Comparison of ENCODE assay signal across 8 cellular contexts in genomic region chr12:116222358-116222757, GRCh38. TPM values are rescaled to one million over a fixed set of nuclear protein-coding genes. Genes with fewer than 3 reads are reported as not detected.
DNase-seq lines count a peak whose midpoint lies in the region; ATAC-seq lines count a peak whose summit lies in the region.

No MANE protein-coding gene starts in this region.

- H2BK120ac ChIP-seq in neuronal stem cell (ENCODE audit: low read depth, low read length): no peak overlapping the region

- no peak overlapping the region for H3K23ac ChIP-seq in neuronal stem cell (ENCODE audit: low read depth, low read length, poor library complexity)

- H3K9ac ChIP-seq in neuronal stem cell (ENCODE audit: low read depth, low read length, poor library complexity): no peak overlapping the region

- no peak overlapping the region for H3K4me3 Mint-ChIP-seq in CD4-positive, alpha-beta memory T cell

- no peak overlapping the region for H3K4me3 ChIP-seq in SJSA1
- no peak overlapping the region for H3K4me3 ChIP-seq in CD4-positive, alpha-beta memory T cell (ENCODE audit: low read length in 2 of 2)
- no peak overlapping the region for H3K4me3 ChIP-seq in neuronal stem cell (ENCODE audit: low read length in 2 of 2)

- no peak overlapping the region for H4K91ac ChIP-seq in neuronal stem cell (ENCODE audit: low read depth, low read length, poor library complexity)

- no peaks in the 10 kb centered on the region for H3K9me3 ChIP-seq in SJSA1 (replicated peaks)
- H3K9me3 ChIP-seq in CD4-positive, alpha-beta memory T cell (ENCODE audit: control insufficient read depth in 1 of 2, low read length in 2 of 2): no peaks in the 10 kb centered on the region
- no peaks in the 10 kb centered on the region for H3K9me3 ChIP-seq in neuronal stem cell (replicated peaks in 1 of 2; ENCODE audit: control insufficient read depth in 2 of 2, insufficient read depth in 1 of 2, low read depth in 1 of 2, low read length in 2 of 2)

- WGBS in neuronal stem cell (ENCODE audit: extremely low coverage in 2 of 2, insufficient read length in 2 of 2, insufficient replicate concordance in 1 of 2), 2 donors: no CpG with 5 or more reads among the region's 4 CpGs

- intact Hi-C loops in CD4-positive, alpha-beta memory T cell (cut with micrococcal nuclease): no loop called here

- no peak overlapping the region for H2BK12ac ChIP-seq in neuronal stem cell (ENCODE audit: low read length)

- no peak overlapping the region for H2BK15ac ChIP-seq in neuronal stem cell (ENCODE audit: low read length)

- H2AFZ ChIP-seq in neuronal stem cell (ENCODE audit: low read length): no peak overlapping the region

- DNase-seq in NCI-H82 (lab: John Stamatoyannopoulos, UW): peak; percentile 32
- no peak for DNase-seq in NCI-H82 treated with DMSO at 0.1 percent for 48 hours (lab: John Stamatoyannopoulos, UW; ENCODE audit: unreplicated experiment)
- peak; percentile 52 to 66 for DNase-seq in SJSA1 (ENCODE audit: low read depth in 1 of 2, low spot score in 2 of 2)
- DNase-seq in foreskin melanocyte: peak; percentile 53
- DNase-seq in stimulated activated CD4-positive, alpha-beta T cell treated with anti-CD3 and anti-CD28 coated beads, Interleukin-12 subunit alpha, Interleukin-12 subunit beta, amount 100 ng/mL, for 48 hours (ENCODE audit: low read depth in 2 of 3, low spot score in 1 of 3): peak in 2 of 3 donors; percentile 5 to 37
- DNase-seq in CD4-positive, alpha-beta memory T cell: no peak
- no peak for DNase-seq in neuronal stem cell (ENCODE audit: low spot score)

- no peak overlapping the region for H3K4ac ChIP-seq in neuronal stem cell (ENCODE audit: low read length)

- no peak overlapping the region for H2BK5ac ChIP-seq in neuronal stem cell (ENCODE audit: low read length)

- no peak overlapping the region for H3K18ac ChIP-seq in neuronal stem cell (ENCODE audit: low read length)

- H3K36me3 Mint-ChIP-seq in CD4-positive, alpha-beta memory T cell: peaks cover 8 to 15% of the 10 kb centered on the region in 2 donors

- peaks cover 24 to 36% (median 30%) of the 10 kb centered on the region in 4 donors for H3K4me1 Mint-ChIP-seq in CD4-positive, alpha-beta memory T cell

- no peak overlapping the region for H4K8ac ChIP-seq in neuronal stem cell (ENCODE audit: low read depth, low read length)

- H3K14ac ChIP-seq in neuronal stem cell (ENCODE audit: low read length): no peak overlapping the region

- no peak overlapping the region for H2AK5ac ChIP-seq in neuronal stem cell (ENCODE audit: low read depth, low read length)

- H3K4me1 ChIP-seq in SJSA1 (replicated peaks) (peaks cover 15% of the 10 kb centered on the region), neuronal stem cell (ENCODE audit: control insufficient read depth in 2 of 2, insufficient read depth in 1 of 2, low read depth in 1 of 2, low read length in 2 of 2) (no peaks in the 10 kb centered on the region)
- H3K4me1 ChIP-seq in CD4-positive, alpha-beta memory T cell (ENCODE audit: insufficient read depth, low read length): peaks cover 13% of the 10 kb centered on the region

- H3K27ac ChIP-seq in SJSA1: no peak overlapping the region
- H3K27ac ChIP-seq in CD4-positive, alpha-beta memory T cell (ENCODE audit: low read depth, low read length): no peak overlapping the region
- no peak overlapping the region for H3K27ac ChIP-seq in neuronal stem cell (replicated peaks; ENCODE audit: low read length)

- H3K27ac Mint-ChIP-seq in CD4-positive, alpha-beta memory T cell: no peak overlapping the region

- CTCF ChIA-PET in CD4-positive, alpha-beta memory T cell (lab: Charles Lee; ENCODE audit: partially characterized antibody): no interaction called here

- no peaks in the 10 kb centered on the region for H3K9me3 Mint-ChIP-seq in CD4-positive, alpha-beta memory T cell

- no peak for ATAC-seq in GM18909 (IDR thresholded peaks at IDR 0.05; ENCODE audit: poor library complexity, unreplicated experiment)

- POLR2A ChIA-PET in CD4-positive, alpha-beta memory T cell (lab: Charles Lee; ENCODE audit: partially characterized antibody): no interaction called here

- H3K79me1 ChIP-seq in neuronal stem cell (ENCODE audit: low read depth, low read length): no peaks in the 10 kb centered on the region

- peaks cover 7% of the 10 kb centered on the region; the same call in 1 of the 2 replicates for H3K36me3 ChIP-seq in SJSA1
- no peaks in the 10 kb centered on the region for H3K36me3 ChIP-seq in CD4-positive, alpha-beta memory T cell (ENCODE audit: insufficient read depth, low read length)
- no peaks in the 10 kb centered on the region for H3K36me3 ChIP-seq in neuronal stem cell (replicated peaks in 1 of 2; ENCODE audit: control insufficient read depth in 2 of 2, insufficient read depth in 2 of 2, low read length in 2 of 2)

- H3K27me3 ChIP-seq in SJSA1 (replicated peaks): no peaks in the 10 kb centered on the region
- no peaks in the 10 kb centered on the region for H3K27me3 ChIP-seq in CD4-positive, alpha-beta memory T cell (ENCODE audit: insufficient read depth, low read length)
- no peaks in the 10 kb centered on the region for H3K27me3 ChIP-seq in neuronal stem cell (ENCODE audit: control insufficient read depth in 3 of 3, insufficient read depth in 3 of 3, low read depth in 1 of 3, low read length in 3 of 3)

- no peak overlapping the region for H3K4me2 ChIP-seq in neuronal stem cell (ENCODE audit: insufficient read depth, low read length, poor library complexity, severe bottlenecking)

- no peaks in the 10 kb centered on the region for H3K27me3 Mint-ChIP-seq in CD4-positive, alpha-beta memory T cell

RNA-seq across cellular contexts. Expression of gene MED13L, which starts 55.1 kb away (rescaled TPM):
- 52.2 and 69.5 TPM in 2 replicates for total RNA-seq in SJSA1 (2014; rRNA removed; shearing (Covaris generic))
- total RNA-seq in CD4-positive, alpha-beta memory T cell: 100 to 1,000 TPM; 150 to 156 TPM
- 10 to 100 TPM in 1 of 2 donors, 1 to 10 TPM in 1; 3.8 to 12.4 TPM for polyA plus RNA-seq in CD4-positive, alpha-beta memory T cell
- 32.5 TPM for polyA plus RNA-seq in neuronal stem cell (2013, experiment 1 of 2)
- 31.8 TPM for polyA plus RNA-seq in neuronal stem cell (2013, experiment 2 of 2)

Comparison
In these comparisons a context has a peak if more than half of its experiments do, and no peak if none do; other contexts are left out.
1. DNase-seq: peak in NCI-H82 (single experiment), SJSA1 (2 of 2), foreskin melanocyte (single experiment) and stimulated activated CD4-positive, alpha-beta T cell treated with anti-CD3 and anti-CD28 coated beads, Interleukin-12 subunit alpha, Interleukin-12 subunit beta, amount 100 ng/mL, for 48 hours (2 of 3); none in NCI-H82 treated with DMSO at 0.1 percent for 48 hours (single experiment), CD4-positive, alpha-beta memory T cell (0 of 5) and neuronal stem cell (single experiment).